Comparison of ENCODE assay signal across 33 cellular contexts in genomic region chr2:21362101-21362500, GRCh38.
"Had no signal": no experiment of that assay in that cellular context is flagged by ENCODE, and none has a peak within 500 bp of the region (broad histone marks: within the 10 kb centered on the region; RNA-seq: fewer than 3 reads in every experiment).

No MANE protein-coding gene starts in this region.

- DNase-seq: activated B cell treated with CpG ODN at 0.5 μM for 24 hours; activated CD4-positive, alpha-beta T cell treated with anti-CD3 and anti-CD28 coated beads for 1 hour; activated CD4-positive, alpha-beta T cell treated with anti-CD3 and anti-CD28 coated beads, Interleukin-2, amount 10 ng/mL, durations not matched to agents 24 days and 14 days; activated CD4-positive, alpha-beta T cell treated with anti-CD3 and anti-CD28 coated beads, Interleukin-2, amount 50 U/mL, for 48 hours; activated CD8-positive, alpha-beta memory T cell treated with anti-CD3 and anti-CD28 coated beads, Interleukin-2, amount 10 ng/mL, durations not matched to agents 7 days and 5 days; activated effector memory CD4-positive, alpha-beta T cell treated with Interleukin-2 at 50 U/mL for 16 hours; activated naive CD4-positive, alpha-beta T cell treated with Interleukin-2 at 50 U/mL for 16 hours; activated naive CD8-positive, alpha-beta T cell treated with anti-CD3 and anti-CD28 coated beads, Interleukin-2, amount 50 U/mL, for 24 hours; activated T-cell treated with anti-CD3 and anti-CD28 coated beads, Interleukin-2, amount 50 U/mL, for 24 hours; amniotic stem cell; body of pancreas; cerebellar nuclear complex; MM.1S; NCI-H1105; NCI-H1436; NCI-H1694 treated with DMSO at 0.1 percent for 48 hours; NCI-H2029 treated with DMSO at 0.1 percent for 48 hours; NCI-H345; NCI-H510A treated with DMSO at 0.1 percent for 48 hours; NCI-H69; NK-92 treated with Interleukin-12 subunit alpha and Interleukin-12 subunit beta, amount 100 ng/mL, for 24 hours; OCI-M1; RPMI8226; T-cell; T-helper 2 cell; T1000 had no signal

- H3K9me3 ChIP-seq: ascending aorta, body of pancreas had no signal

- H3K4me3 Mint-ChIP-seq: activated B cell treated with CpG ODN at 0.5 μM for 24 hours; activated CD4-positive, alpha-beta T cell treated with anti-CD3 and anti-CD28 coated beads, Interleukin-2, amount 10 ng/mL, durations not matched to agents 24 days and 14 days; activated CD8-positive, alpha-beta memory T cell treated with anti-CD3 and anti-CD28 coated beads, Interleukin-2, amount 10 ng/mL, durations not matched to agents 7 days and 5 days; activated naive CD8-positive, alpha-beta T cell treated with anti-CD3 and anti-CD28 coated beads, Interleukin-2, amount 50 U/mL, for 24 hours; activated T-cell treated with anti-CD3 and anti-CD28 coated beads, Interleukin-2, amount 50 U/mL, for 24 hours; activated T-helper 1 cell treated with anti-CD3 and anti-CD28 coated beads, Interleukin-12 subunit alpha, Interleukin-12 subunit beta, Interleukin-2, Interleukin-4 antibody, amounts not matched to agents 30 ng/mL and 10 ng/mL and 1 ng/mL, durations not matched to agents 14 hours and 24 hours and 36 hours; T-cell had no signal

- H3K4me1 ChIP-seq: ascending aorta, body of pancreas had no signal

- H3K27me3 Mint-ChIP-seq: activated B cell treated with CpG ODN at 0.5 μM for 24 hours; activated CD4-positive, alpha-beta T cell treated with anti-CD3 and anti-CD28 coated beads, Interleukin-2, amount 10 ng/mL, durations not matched to agents 24 days and 14 days; activated CD8-positive, alpha-beta memory T cell treated with anti-CD3 and anti-CD28 coated beads, Interleukin-2, amount 10 ng/mL, durations not matched to agents 7 days and 5 days; activated naive CD8-positive, alpha-beta T cell treated with anti-CD3 and anti-CD28 coated beads, Interleukin-2, amount 50 U/mL, for 24 hours; activated T-cell treated with anti-CD3 and anti-CD28 coated beads, Interleukin-2, amount 50 U/mL, for 24 hours; T-cell had no signal

- H3K9me3 Mint-ChIP-seq: activated B cell treated with CpG ODN at 0.5 μM for 24 hours; activated CD4-positive, alpha-beta T cell treated with anti-CD3 and anti-CD28 coated beads, Interleukin-2, amount 10 ng/mL, durations not matched to agents 24 days and 14 days; activated naive CD8-positive, alpha-beta T cell treated with anti-CD3 and anti-CD28 coated beads, Interleukin-2, amount 50 U/mL, for 24 hours; activated T-helper 1 cell treated with anti-CD3 and anti-CD28 coated beads, Interleukin-12 subunit alpha, Interleukin-12 subunit beta, Interleukin-2, Interleukin-4 antibody, amounts not matched to agents 30 ng/mL and 10 ng/mL and 1 ng/mL, durations not matched to agents 14 hours and 24 hours and 36 hours had no signal

- H3K36me3 ChIP-seq: ascending aorta, cardiac muscle cell had no signal

- H3K36me3 Mint-ChIP-seq: activated CD8-positive, alpha-beta memory T cell treated with anti-CD3 and anti-CD28 coated beads, Interleukin-2, amount 10 ng/mL, durations not matched to agents 7 days and 5 days; activated naive CD4-positive, alpha-beta T cell treated with anti-CD3 and anti-CD28 coated beads, Interleukin-2, amount 50 U/mL, for 72 hours; T-cell had no signal

- H3K27ac ChIP-seq: ascending aorta, body of pancreas, cardiac muscle cell, SK-N-MC had no signal

- ATAC-seq: activated CD8-positive, alpha-beta memory T cell treated with anti-CD3 and anti-CD28 coated beads, Interleukin-2, amount 10 ng/mL, durations not matched to agents 7 days and 5 days; activated naive CD4-positive, alpha-beta T cell treated with anti-CD3 and anti-CD28 coated beads, Interleukin-2, amount 50 U/mL, for 72 hours; activated naive CD8-positive, alpha-beta T cell treated with anti-CD3 and anti-CD28 coated beads, Interleukin-2, amount 50 U/mL, for 24 hours; body of pancreas; Panc1; Right ventricle myocardium inferior; T-cell had no signal

- H3K27ac Mint-ChIP-seq: activated B cell treated with CpG ODN at 0.5 μM for 24 hours; activated CD4-positive, alpha-beta T cell treated with anti-CD3 and anti-CD28 coated beads, Interleukin-2, amount 10 ng/mL, durations not matched to agents 24 days and 14 days; activated CD8-positive, alpha-beta memory T cell treated with anti-CD3 and anti-CD28 coated beads, Interleukin-2, amount 10 ng/mL, durations not matched to agents 7 days and 5 days; activated naive CD4-positive, alpha-beta T cell treated with anti-CD3 and anti-CD28 coated beads, Interleukin-2, amount 50 U/mL, for 72 hours; activated naive CD8-positive, alpha-beta T cell treated with anti-CD3 and anti-CD28 coated beads, Interleukin-2, amount 50 U/mL, for 24 hours; activated T-cell treated with anti-CD3 and anti-CD28 coated beads, Interleukin-2, amount 50 U/mL, for 24 hours; activated T-helper 1 cell treated with anti-CD3 and anti-CD28 coated beads, Interleukin-12 subunit alpha, Interleukin-12 subunit beta, Interleukin-2, Interleukin-4 antibody, amounts not matched to agents 30 ng/mL and 10 ng/mL and 1 ng/mL, durations not matched to agents 14 hours and 24 hours and 36 hours; T-cell had no signal

- H3K4me1 Mint-ChIP-seq: activated B cell treated with CpG ODN at 0.5 μM for 24 hours; activated CD4-positive, alpha-beta T cell treated with anti-CD3 and anti-CD28 coated beads, Interleukin-2, amount 10 ng/mL, durations not matched to agents 24 days and 14 days; activated CD8-positive, alpha-beta memory T cell treated with anti-CD3 and anti-CD28 coated beads, Interleukin-2, amount 10 ng/mL, durations not matched to agents 7 days and 5 days; activated naive CD8-positive, alpha-beta T cell treated with anti-CD3 and anti-CD28 coated beads, Interleukin-2, amount 50 U/mL, for 24 hours; T-cell had no signal

- H3K4me3 ChIP-seq: ascending aorta, body of pancreas, cardiac muscle cell, SK-N-MC had no signal

- H3K27me3 ChIP-seq: ascending aorta, body of pancreas, cardiac muscle cell had no signal
